Comparison of ENCODE assay signal across 18 cellular contexts in the genomic region with DNA sequence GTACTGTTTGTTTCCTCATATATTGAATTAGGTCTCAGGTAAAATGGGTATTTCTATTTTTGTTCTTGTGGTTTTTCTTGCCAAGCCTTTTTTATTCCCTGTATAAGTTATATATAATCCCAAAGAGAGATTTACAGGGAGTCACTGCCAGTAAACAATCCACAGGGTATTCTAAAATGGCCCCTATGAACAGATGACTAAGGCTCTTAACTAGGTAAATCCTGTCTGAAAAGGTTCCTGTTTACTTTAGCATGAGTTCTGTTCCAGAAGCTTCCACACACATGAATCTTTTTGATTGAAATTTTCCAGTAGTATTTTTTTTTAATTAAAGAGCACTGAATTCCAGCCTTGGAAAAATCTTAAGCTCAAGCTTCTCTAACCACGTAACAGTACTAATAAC.
"Had no signal": no experiment of that assay in that cellular context is flagged by ENCODE, and none has a peak within 500 bp of the region (broad histone marks: within the 10 kb centered on the region; RNA-seq: fewer than 3 reads in every experiment).

No MANE protein-coding gene starts in this region.

- H3K27me3 ChIP-seq: colonic mucosa, heart left ventricle, neutrophil, sigmoid colon, stomach, transverse colon had no signal

- H3K4me3 ChIP-seq: colonic mucosa, heart left ventricle, psoas muscle, sigmoid colon, skin epidermis, stomach, thoracic aorta, transverse colon had no signal

- H3K4me1 ChIP-seq: colonic mucosa, heart left ventricle, psoas muscle, sigmoid colon, stomach, transverse colon had no signal

- H3K9me3 ChIP-seq: colonic mucosa, neutrophil, psoas muscle, sigmoid colon, transverse colon had no signal

- H3K36me3 ChIP-seq: colonic mucosa, heart left ventricle, neutrophil, sigmoid colon, stomach, thoracic aorta, transverse colon had no signal

- H3K27ac ChIP-seq: colonic mucosa, heart left ventricle, neutrophil, psoas muscle, sigmoid colon, skin epidermis, stomach, thoracic aorta, transverse colon had no signal

- DNase-seq: colonic mucosa; effector CD4-positive, alpha-beta T cell; heart left ventricle; hippocampal formation; kidney glomerular epithelial cell; naive thymus-derived CD8-positive, alpha-beta T cell; psoas muscle; retina; sigmoid colon; stimulated activated CD4-positive, alpha-beta T cell treated with anti-CD3 and anti-CD28 coated beads, Interleukin-12 subunit alpha, Interleukin-12 subunit beta, amount 100 ng/mL, for 4 hours; stimulated activated naive CD4-positive, alpha-beta T cell; stomach; substantia nigra; transverse colon had no signal

- ATAC-seq: esophagus mucosa; heart left ventricle; naive thymus-derived CD8-positive, alpha-beta T cell; psoas muscle had no signal
